In the genomic region with DNA sequence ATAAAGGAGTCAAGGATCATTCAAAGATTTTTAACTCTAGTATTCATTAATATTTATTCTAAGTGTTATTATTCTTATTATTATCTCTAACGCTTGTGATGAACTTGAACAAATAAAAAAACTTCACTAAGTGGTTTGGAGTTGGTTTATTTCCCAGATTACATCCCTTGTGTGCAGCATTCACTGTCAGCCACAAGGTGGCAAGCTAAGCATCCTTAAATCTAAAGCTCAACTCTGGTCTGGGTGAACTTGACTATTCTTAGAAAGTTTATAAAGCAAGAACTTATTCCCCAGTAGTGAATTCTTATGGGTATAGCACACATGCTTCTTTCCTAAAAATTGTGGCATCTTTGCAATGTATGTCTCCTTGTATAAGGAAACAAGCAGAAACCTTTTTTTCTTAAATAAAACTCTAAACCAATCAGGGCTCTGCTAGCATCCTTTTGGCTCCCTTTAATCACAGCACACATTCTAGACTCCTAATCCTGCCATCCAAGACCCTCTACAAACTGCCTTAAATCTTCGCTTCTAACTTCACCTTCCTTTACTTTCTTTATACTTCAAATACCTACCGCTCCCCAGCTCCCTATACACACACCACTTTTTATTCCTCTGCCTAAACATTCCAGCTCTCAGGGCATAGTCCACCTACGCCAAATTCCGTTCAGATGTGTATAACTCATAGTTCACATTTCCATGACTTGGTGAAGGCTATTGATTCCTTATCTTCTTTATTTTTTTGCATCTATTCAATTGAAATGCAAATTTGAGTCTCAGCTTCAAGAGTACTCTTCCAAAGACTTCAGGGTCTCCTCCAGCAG, we compare ENCODE assay signal across 8 cellular contexts.
DNase-seq lines count a peak whose midpoint lies in the region; ATAC-seq, FAIRE-seq and TF ChIP-seq lines count a peak whose summit lies in the region.

No MANE protein-coding gene starts in this region.

- intact Hi-C loops in PC-3 (cut with micrococcal nuclease): loop anchor here (1.0 to 10.0 kb wide), 3 partner anchors 156 to 1033 kb away; no protein-coding TSS in a partner anchor

- no peak overlapping the region for H3K4me3 ChIP-seq in PC-3 (ENCODE audit: low read length)

- no peaks in the 10 kb centered on the region for H3K9me3 ChIP-seq in PC-3 (ENCODE audit: low read length)

- no peak overlapping the region for H3K9ac ChIP-seq in PC-3 (ENCODE audit: low read length)

- BruUV-seq in PC-3 (replicated peaks; lab: Mats Ljungman, UMichigan): no TSS peak

- POLR2A ChIA-PET in PC-3 (lab: Charles Lee; ENCODE audit: unreplicated experiment): no interaction called here

- DNase-seq in NOMO-1 treated with DMSO at 0.1 percent for 48 hours (lab: John Stamatoyannopoulos, UW; ENCODE audit: unreplicated experiment) (peak; percentile 47), NOMO-1 treated with dmso at 0.1 percent for 144 hours (lab: John Stamatoyannopoulos, UW; ENCODE audit: unreplicated experiment) (no peak), PC-3 (peak; percentile 71), myocyte (ENCODE audit: low read depth) (peak; percentile 44)
- DNase-seq in stimulated activated CD4-positive, alpha-beta T cell treated with anti-CD3 and anti-CD28 coated beads, Interleukin-4, amount 100 ng/mL, for 4 hours: no peak

- H3K27ac ChIP-seq in PC-3 (ENCODE audit: low read length): no peak overlapping the region

- no peaks in the 10 kb centered on the region for H3F3A ChIP-seq in PC-3 (ENCODE audit: low read length, unreplicated experiment)

- ATAC-seq in GM21367 (IDR thresholded peaks at IDR 0.05; ENCODE audit: unreplicated experiment): peak; percentile 93
- peak; percentile 92 for ATAC-seq in HG03521 (IDR thresholded peaks at IDR 0.05; ENCODE audit: unreplicated experiment)
- ATAC-seq in PC-3: peak; percentile 88

- peak; percentile 68 for FAIRE-seq in endometrium (lab: Jason Lieb, UNC)

- no peaks in the 10 kb centered on the region for H3K9me2 ChIP-seq in PC-3 (replicated peaks; ENCODE audit: low read length)

- H3K79me2 ChIP-seq in PC-3 (ENCODE audit: low read length): no peaks in the 10 kb centered on the region

- H2AFZ ChIP-seq in PC-3 (ENCODE audit: low read length): no peak overlapping the region

- H4K20me1 ChIP-seq in PC-3 (ENCODE audit: low read length): no peaks in the 10 kb centered on the region

- no peaks in the 10 kb centered on the region for H3K36me3 ChIP-seq in PC-3 (ENCODE audit: low read depth, low read length)

- no peaks in the 10 kb centered on the region for H3K4me1 ChIP-seq in PC-3 (ENCODE audit: insufficient read depth, low read length)

- H3K27me3 ChIP-seq in PC-3 (ENCODE audit: low read length): peaks cover 9% of the 10 kb centered on the region; the same call in 1 of the 2 replicates

- TF ChIP-seq CTCF in PC-3 (conservative IDR thresholded peaks at IDR 0.05; ENCODE audit: low read depth, low read length): peak; percentile 87

- no peak overlapping the region for H3K4me2 ChIP-seq in PC-3 (ENCODE audit: low read length)

- CTCF ChIA-PET in PC-3 (lab: Charles Lee): interaction anchor here (0.9 to 1.0 kb wide), 2 partner anchors 34 to 1032 kb away, joined by 4 to 5 read pairs; no protein-coding TSS in a partner anchor

Comparison
In these comparisons a context has a peak if more than half of its experiments do, and no peak if none do; other contexts are left out.
1. DNase-seq: peak in NOMO-1 treated with DMSO at 0.1 percent for 48 hours (single experiment), PC-3 (single experiment) and myocyte (single experiment); none in NOMO-1 treated with dmso at 0.1 percent for 144 hours (single experiment) and stimulated activated CD4-positive, alpha-beta T cell treated with anti-CD3 and anti-CD28 coated beads, Interleukin-4, amount 100 ng/mL, for 4 hours (0 of 2).
2. Peak in every context shown above with its lines, with median percentiles within 50 percentile points of each other: ATAC-seq.